8 cellular contexts compared by ENCODE assay signal in genomic region chr14:66746316-66747006, GRCh38.
DNase-seq lines count a peak whose midpoint lies in the region; ATAC-seq and TF ChIP-seq lines count a peak whose summit lies in the region.

No MANE protein-coding gene starts in this region.

- BruUV-seq in MCF 10A (replicated peaks; lab: Mats Ljungman, UMichigan), result no TSS peak

- intact Hi-C loops in MCF 10A (cut with micrococcal nuclease) (loop anchor here (2.0 kb wide), 1 partner anchor 122 kb away; no protein-coding TSS in a partner anchor), breast epithelium (cut with DNase I; ENCODE audit: low total_unique reads) (no loop called here)

- no peaks in the 10 kb centered on the region for H3K4me1 Mint-ChIP-seq in MCF 10A (ENCODE audit: insufficient read depth, unreplicated experiment)

- no peak overlapping the region for H3K4me3 ChIP-seq in breast epithelium

- no peak for TF ChIP-seq POLR2A in breast epithelium (IDR thresholded peaks at IDR 0.05)

- H3K9me3 ChIP-seq in breast epithelium, result no peaks in the 10 kb centered on the region

- DNase-seq in MCF 10A (ENCODE audit: unreplicated experiment) (peak; percentile 54), breast epithelium (ENCODE audit: low spot score in 2 of 2) (no peak), OCI-M1 (lab: John Stamatoyannopoulos, UW) (peak; percentile 24), non-pigmented ciliary epithelial cell (ENCODE audit: low read depth) (peak; percentile 32), NCI-H187 treated with DMSO at 0.1 percent for 48 hours (lab: John Stamatoyannopoulos, UW) (no peak), GM19238 (ENCODE audit: insufficient read length, low spot score) (no peak)

- no peaks in the 10 kb centered on the region for H3K4me1 ChIP-seq in breast epithelium

- H3K36me3 ChIP-seq in breast epithelium, result no peaks in the 10 kb centered on the region

- CTCF ChIA-PET in MCF 10A (lab: Yijun Ruan, JAX), result interaction anchor here (0.6 to 1.5 kb wide), 7 partner anchors 9 to 966 kb away, joined by 3 to 6 read pairs (median 4); no protein-coding TSS in a partner anchor

- POLR2A ChIA-PET in MCF 10A (lab: Yijun Ruan, JAX), result no interaction called here

- no peak overlapping the region for H3K27ac ChIP-seq in breast epithelium

- ATAC-seq in esophagus mucosa, result peak; percentile 35
- no peak for ATAC-seq in GM21786 (IDR thresholded peaks at IDR 0.05; ENCODE audit: unreplicated experiment)

- no peak overlapping the region for H3K4me3 Mint-ChIP-seq in MCF 10A (ENCODE audit: unreplicated experiment)

- H3K36me3 Mint-ChIP-seq in MCF 10A (ENCODE audit: insufficient read depth, unreplicated experiment), result no peaks in the 10 kb centered on the region

- TF ChIP-seq CTCF in MCF 10A (IDR thresholded peaks at IDR 0.05; ENCODE audit: unreplicated experiment) (peak; percentile 57), breast epithelium (IDR thresholded peaks at IDR 0.05) (peak in 1 of 3 donors; percentile 7)

- no peaks in the 10 kb centered on the region for H3K9me3 Mint-ChIP-seq in MCF 10A (ENCODE audit: unreplicated experiment)

- no peak overlapping the region for H3K27ac Mint-ChIP-seq in MCF 10A (ENCODE audit: low read depth, unreplicated experiment)

- H3K27me3 ChIP-seq in breast epithelium, result no peaks in the 10 kb centered on the region

- no peaks in the 10 kb centered on the region for H3K27me3 Mint-ChIP-seq in MCF 10A (ENCODE audit: insufficient read depth, unreplicated experiment)

Comparison
In these comparisons a context has a peak if more than half of its experiments do, and no peak if none do; other contexts are left out.
1. DNase-seq: peak in MCF 10A (single experiment), OCI-M1 (single experiment) and non-pigmented ciliary epithelial cell (single experiment); none in breast epithelium (0 of 2), NCI-H187 treated with DMSO at 0.1 percent for 48 hours (single experiment) and GM19238 (single experiment).